8 cellular contexts compared by ENCODE assay signal in genomic region chr12:53098982-53099651, GRCh38. TPM values are rescaled to one million over a fixed set of nuclear protein-coding genes. Genes with fewer than 3 reads are reported as not detected.
DNase-seq lines count a peak whose midpoint lies in the region; ATAC-seq, FAIRE-seq and TF ChIP-seq lines count a peak whose summit lies in the region.

No MANE protein-coding gene starts in this region.

- H4K20me1 ChIP-seq in GM23338 (replicated peaks; ENCODE audit: insufficient read depth) (no peaks in the 10 kb centered on the region), keratinocyte (ENCODE audit: control insufficient read depth, extremely low read depth, insufficient read depth, low read length) (no peaks in the 10 kb centered on the region)

- peak overlapping the region; percentile 48 for H3K9ac ChIP-seq in keratinocyte (ENCODE audit: control insufficient read depth, extremely low read depth, insufficient read depth, low read length)

- H3F3A ChIP-seq in GM23338 (replicated peaks; ENCODE audit: low read depth) = peaks cover 20% of the 10 kb centered on the region

- no peaks in the 10 kb centered on the region for H3K9me1 ChIP-seq in keratinocyte (ENCODE audit: control insufficient read depth, extremely low read depth, insufficient read depth, low read length)

- CTCF ChIA-PET in activated B cell treated with CpG ODN at 0.5 μM for 24 hours (lab: Charles Lee) = interaction anchor here (0.8 to 5.3 kb wide), 13 partner anchors 9 to 249 kb away, joined by 3 to 133 read pairs (median 4); partner anchors contain the start of genes EIF4B and SPRYD3

- no peaks in the 10 kb centered on the region for H3K9me3 ChIP-seq in keratinocyte (ENCODE audit: control insufficient read depth, low read depth, low read length)

- H3K9me3 Mint-ChIP-seq in GM23338 (no peaks in the 10 kb centered on the region), activated B cell treated with CpG ODN at 0.5 μM for 24 hours (no peaks in the 10 kb centered on the region)

- no peaks in the 10 kb centered on the region for H3K27me3 ChIP-seq in ACC112 (ENCODE audit: insufficient read depth, low read length)
- peaks cover 26% of the 10 kb centered on the region for H3K27me3 ChIP-seq in GM23338 (ENCODE audit: insufficient read depth)
- H3K27me3 ChIP-seq in keratinocyte (ENCODE audit: control insufficient read depth, extremely low read depth, insufficient read depth, low read length) = no peaks in the 10 kb centered on the region

- no peaks in the 10 kb centered on the region for H3K79me2 ChIP-seq in ACC112 (ENCODE audit: control insufficient read depth, insufficient read depth, low read length, unreplicated experiment)
- H3K79me2 ChIP-seq in GM23338 (replicated peaks; ENCODE audit: insufficient read depth) = no peaks in the 10 kb centered on the region
- H3K79me2 ChIP-seq in keratinocyte (ENCODE audit: control insufficient read depth, insufficient read depth, low read length) = no peaks in the 10 kb centered on the region

- peak overlapping the region; percentile 100 for H3K4me2 ChIP-seq in GM23338
- H3K4me2 ChIP-seq in keratinocyte (ENCODE audit: control insufficient read depth, extremely low read depth, insufficient read depth, low read depth, low read length) = peak overlapping the region; percentile 99

- dilution Hi-C loops in keratinocyte (cut with MboI; ENCODE audit: extremely low pct_ligation_motif_present, low sequenced_read_pairs) = no loop called here

- peaks cover 32% of the 10 kb centered on the region for H3K27me3 Mint-ChIP-seq in GM23338 (ENCODE audit: insufficient read depth, low read depth, poor library complexity)
- H3K27me3 Mint-ChIP-seq in activated B cell treated with CpG ODN at 0.5 μM for 24 hours = peaks cover 13% of the 10 kb centered on the region

- H3K36me3 ChIP-seq in ACC112 (ENCODE audit: insufficient read depth, low read length) = peaks cover 6% of the 10 kb centered on the region; the same call in 1 of the 2 replicates
- no peaks in the 10 kb centered on the region for H3K36me3 ChIP-seq in GM23338 (ENCODE audit: insufficient read depth)
- H3K36me3 ChIP-seq in keratinocyte (ENCODE audit: control insufficient read depth in 2 of 2, extremely low read depth in 1 of 2, insufficient read depth in 2 of 2, low read length in 2 of 2) = no peaks in the 10 kb centered on the region

- ATAC-seq in GM23338 = peak; percentile 25
- ATAC-seq in activated B cell treated with CpG ODN at 0.5 μM for 24 hours (ENCODE audit: low read depth) = peak; percentile 66
- no peak for ATAC-seq in GM21367 (IDR thresholded peaks at IDR 0.05; ENCODE audit: unreplicated experiment)

- H3K36me3 Mint-ChIP-seq in GM23338 (ENCODE audit: low read depth) (no peaks in the 10 kb centered on the region; the same call in 2 of the 3 replicates), activated B cell treated with CpG ODN at 0.5 μM for 24 hours (ENCODE audit: low read depth) (no peaks in the 10 kb centered on the region)

- intact Hi-C loops in activated B cell treated with CpG ODN at 0.5 μM for 24 hours (cut with micrococcal nuclease) = loop anchor here (1.0 to 5.0 kb wide), 5 partner anchors 20 to 214 kb away; partner anchors contain the start of genes SPRYD3 and TNS2

- no peaks in the 10 kb centered on the region for H3K9me2 ChIP-seq in GM23338 (ENCODE audit: insufficient read depth)

- peaks cover 36% of the 10 kb centered on the region for H3K4me1 Mint-ChIP-seq in GM23338
- peaks cover 34% of the 10 kb centered on the region for H3K4me1 Mint-ChIP-seq in activated B cell treated with CpG ODN at 0.5 μM for 24 hours

- H3K4me1 ChIP-seq in ACC112 (ENCODE audit: control insufficient read depth, insufficient read depth, low read length, unreplicated experiment) (peaks cover 15% of the 10 kb centered on the region), GM23338 (ENCODE audit: insufficient read depth) (peaks cover 22% of the 10 kb centered on the region), keratinocyte (ENCODE audit: control insufficient read depth, extremely low read depth, insufficient read depth, low read length) (peaks cover 32% of the 10 kb centered on the region)

- TF ChIP-seq CTCF in GM23338 (conservative IDR thresholded peaks at IDR 0.05; ENCODE audit: low read depth in 2 of 2) = peak; percentile 93 to 95
- TF ChIP-seq CTCF in activated B cell treated with CpG ODN at 0.5 μM for 24 hours (IDR thresholded peaks at IDR 0.05) = peak; percentile 99
- peak; percentile 96 for TF ChIP-seq CTCF in cardiac fibroblast (IDR thresholded peaks at IDR 0.05; ENCODE audit: low read depth, low read length)
- peak; percentile 78 to 91 (median 82) for TF ChIP-seq CTCF in keratinocyte (optimal IDR thresholded peaks at IDR 0.05 in 1 of 3, IDR thresholded peaks at IDR 0.05 in 1 of 3, conservative IDR thresholded peaks at IDR 0.05 in 1 of 3; ENCODE audit: extremely low read depth in 1 of 3, insufficient read depth in 2 of 3, low read length in 3 of 3)

- no peak overlapping the region for H3K27ac Mint-ChIP-seq in GM23338
- no peak overlapping the region for H3K27ac Mint-ChIP-seq in activated B cell treated with CpG ODN at 0.5 μM for 24 hours

- no peak overlapping the region for H2AFZ ChIP-seq in ACC112 (ENCODE audit: low read length, unreplicated experiment)
- H2AFZ ChIP-seq in GM23338 = peak overlapping the region; percentile 95
- peak overlapping the region; percentile 89 for H2AFZ ChIP-seq in keratinocyte (ENCODE audit: control insufficient read depth, low read length)

- H3K4me3 ChIP-seq in ACC112 (ENCODE audit: low read depth, low read length) = peak overlapping the region; percentile 88
- H3K4me3 ChIP-seq in GM23338 = peak overlapping the region; percentile 96
- peak overlapping the region; percentile 52 to 71 for H3K4me3 ChIP-seq in cardiac fibroblast (replicated peaks in 1 of 2; ENCODE audit: low read depth in 2 of 2, low read length in 2 of 2)
- peak overlapping the region in 2 of 3 experiments; percentile 74 to 76 for H3K4me3 ChIP-seq in keratinocyte (ENCODE audit: control insufficient read depth in 2 of 3, extremely low read depth in 1 of 3, insufficient read depth in 2 of 3, low read depth in 1 of 3, low read length in 3 of 3)

- DNase-seq in GM23338 (ENCODE audit: low spot score) = peak; percentile 90
- DNase-seq in NCI-H2227 treated with DMSO at 0.1 percent for 48 hours (lab: John Stamatoyannopoulos, UW) = peak; percentile 53
- peak; percentile 75 for DNase-seq in activated B cell treated with CpG ODN at 0.5 μM for 24 hours
- DNase-seq in cardiac fibroblast (ENCODE audit: low read depth in 2 of 2) = peak; percentile 98
- DNase-seq in keratinocyte (ENCODE audit: low read depth, low spot score) = peak; percentile 84
- peak; percentile 71 to 93 for DNase-seq in stimulated activated CD4-positive, alpha-beta T cell treated with anti-CD3 and anti-CD28 coated beads, Interleukin-12 subunit alpha, Interleukin-12 subunit beta, amount 100 ng/mL, for 24 hours (ENCODE audit: low read depth in 2 of 2)

- H3K4me3 Mint-ChIP-seq in GM23338 (peak overlapping the region; percentile 89), activated B cell treated with CpG ODN at 0.5 μM for 24 hours (peak overlapping the region; percentile 13)

- FAIRE-seq in keratinocyte (lab: Jason Lieb, UNC) = peak; percentile 69

- H3K27ac ChIP-seq in ACC112 (ENCODE audit: low read depth, low read length) (peak overlapping the region; percentile 89), GM23338 (ENCODE audit: low read depth) (no peak overlapping the region), keratinocyte (ENCODE audit: control insufficient read depth, insufficient read depth, low read length) (peak overlapping the region; percentile 84)

- POLR2A ChIA-PET in activated B cell treated with CpG ODN at 0.5 μM for 24 hours (lab: Charles Lee) = interaction anchor here (1.0 to 2.0 kb wide), 3 partner anchors 20 to 44 kb away, joined by 3 to 8 read pairs (median 4); partner anchors contain the start of gene SPRYD3

RNA-seq across cellular contexts. Expression of gene IGFBP6, which starts 1.6 kb away (rescaled TPM):
- total RNA-seq in GM23338 (2014; rRNA removed; shearing (Covaris generic)) = 14.1 and 16.6 TPM in 2 replicates
- polyA plus RNA-seq in GM23338 (2016; fragmentation: Nextera tagmentation; extraction: Ambion mirVana) = 14.7 and 17.6 TPM in 2 replicates
- total RNA-seq in activated B cell treated with CpG ODN at 0.5 μM for 24 hours = not detected in 2 replicates
- polyA plus RNA-seq in keratinocyte = 30.1 to 44.9 TPM (median 44.7 TPM) in 3 replicates
- polyA plus RNA-seq in keratinocyte (2011; ENCODE audit: low read depth) = 1.5 TPM
- polyA plus RNA-seq in keratinocyte (2011; cell fraction: cytosol; rRNA removed) = 23.3 and 50.1 TPM in 2 replicates
- polyA plus RNA-seq in keratinocyte (2011; cell fraction: nucleus; rRNA removed) = 20.4 and 27.0 TPM in 2 replicates
- polyA plus RNA-seq in keratinocyte (2012; ENCODE audit: low replicate concordance) = 3.5 and 57.4 TPM in 2 replicates
- polyA minus RNA-seq in keratinocyte = 20.2 to 50.6 TPM (median 35.2 TPM) in 3 replicates
- 48.5 TPM for polyA minus RNA-seq in keratinocyte (2011; cell fraction: cytosol; rRNA and poly(A)+ RNA removed)
- polyA minus RNA-seq in keratinocyte (2011; cell fraction: nucleus; rRNA and poly(A)+ RNA removed) = 7.1 and 7.3 TPM in 2 replicates

RNA-seq across cellular contexts. Expression of gene SOAT2, which starts 4.2 kb away (rescaled TPM):
- total RNA-seq in GM23338 (2014; rRNA removed; shearing (Covaris generic)) = not detected in 2 replicates
- not detected in 2 replicates for polyA plus RNA-seq in GM23338 (2016; fragmentation: Nextera tagmentation; extraction: Ambion mirVana)
- not detected in 2 replicates for total RNA-seq in activated B cell treated with CpG ODN at 0.5 μM for 24 hours
- polyA plus RNA-seq in keratinocyte = 0.08 TPM in 1 of 3 replicates, not detected in the others
- polyA plus RNA-seq in keratinocyte (2011; ENCODE audit: low read depth) = not detected
- polyA plus RNA-seq in keratinocyte (2011; cell fraction: cytosol; rRNA removed) = 0.05 TPM in 1 of 2 replicates, not detected in the other
- 0.07 TPM in 1 of 2 replicates, not detected in the other for polyA plus RNA-seq in keratinocyte (2011; cell fraction: nucleus; rRNA removed)
- 0.10 TPM in 1 of 2 replicates, not detected in the other for polyA plus RNA-seq in keratinocyte (2012; ENCODE audit: low replicate concordance)
- polyA minus RNA-seq in keratinocyte = 0.16 TPM in 1 of 3 replicates, not detected in the others
- not detected for polyA minus RNA-seq in keratinocyte (2011; cell fraction: cytosol; rRNA and poly(A)+ RNA removed)
- polyA minus RNA-seq in keratinocyte (2011; cell fraction: nucleus; rRNA and poly(A)+ RNA removed) = not detected in 2 replicates

RNA-seq across cellular contexts. Expression of gene SPRYD3, which starts 19.9 kb away (rescaled TPM):
- 4.7 and 5.4 TPM in 2 replicates for total RNA-seq in GM23338 (2014; rRNA removed; shearing (Covaris generic))
- 3.4 and 4.3 TPM in 2 replicates for polyA plus RNA-seq in GM23338 (2016; fragmentation: Nextera tagmentation; extraction: Ambion mirVana)
- total RNA-seq in activated B cell treated with CpG ODN at 0.5 μM for 24 hours = 32.5 and 33.9 TPM in 2 replicates
- polyA plus RNA-seq in keratinocyte = 27.5 to 34.2 TPM (median 32.4 TPM) in 3 replicates
- polyA plus RNA-seq in keratinocyte (2011; ENCODE audit: low read depth) = 15.8 TPM
- 29.2 and 39.1 TPM in 2 replicates for polyA plus RNA-seq in keratinocyte (2011; cell fraction: cytosol; rRNA removed)
- polyA plus RNA-seq in keratinocyte (2011; cell fraction: nucleus; rRNA removed) = 43.5 and 47.9 TPM in 2 replicates
- polyA plus RNA-seq in keratinocyte (2012; ENCODE audit: low replicate concordance) = 24.7 and 33.8 TPM in 2 replicates
- polyA minus RNA-seq in keratinocyte = 44.3 to 56.4 TPM (median 51.6 TPM) in 3 replicates
- 38.4 TPM for polyA minus RNA-seq in keratinocyte (2011; cell fraction: cytosol; rRNA and poly(A)+ RNA removed)
- polyA minus RNA-seq in keratinocyte (2011; cell fraction: nucleus; rRNA and poly(A)+ RNA removed) = 17.9 and 23.7 TPM in 2 replicates

RNA-seq across cellular contexts. Expression of gene TNS2, which starts 49.3 kb away (rescaled TPM):
- 5.7 and 6.9 TPM in 2 replicates for total RNA-seq in GM23338 (2014; rRNA removed; shearing (Covaris generic))
- 1.5 and 1.8 TPM in 2 replicates for polyA plus RNA-seq in GM23338 (2016; fragmentation: Nextera tagmentation; extraction: Ambion mirVana)
- 0.29 and 1.5 TPM in 2 replicates for total RNA-seq in activated B cell treated with CpG ODN at 0.5 μM for 24 hours
- 0.72 to 1.1 TPM (median 0.80 TPM) in 3 replicates for polyA plus RNA-seq in keratinocyte
- not detected for polyA plus RNA-seq in keratinocyte (2011; ENCODE audit: low read depth)
- polyA plus RNA-seq in keratinocyte (2011; cell fraction: cytosol; rRNA removed) = 0.63 and 1.3 TPM in 2 replicates
- polyA plus RNA-seq in keratinocyte (2011; cell fraction: nucleus; rRNA removed) = 7.0 and 12.7 TPM in 2 replicates
- polyA plus RNA-seq in keratinocyte (2012; ENCODE audit: low replicate concordance) = 0.89 and 2.3 TPM in 2 replicates
- polyA minus RNA-seq in keratinocyte = 1.9 to 7.2 TPM (median 3.0 TPM) in 3 replicates
- 6.9 TPM for polyA minus RNA-seq in keratinocyte (2011; cell fraction: cytosol; rRNA and poly(A)+ RNA removed)
- 4.9 and 5.1 TPM in 2 replicates for polyA minus RNA-seq in keratinocyte (2011; cell fraction: nucleus; rRNA and poly(A)+ RNA removed)

Comparison
In these comparisons a context has a peak if more than half of its experiments do, and no peak if none do; other contexts are left out.
1. RNA of gene IGFBP6, which starts 1.6 kb away (total RNA-seq): 14.1 to 16.6 TPM in GM23338; not detected in activated B cell treated with CpG ODN at 0.5 μM for 24 hours; every median in the first group is over 10 times any median in the second.
2. Peak in every context shown above with its lines, with median percentiles within 50 percentile points of each other: H3K4me3 ChIP-seq, DNase-seq and CTCF ChIP-seq.